1 cellular context compared by ENCODE assay signal in the genomic region with DNA sequence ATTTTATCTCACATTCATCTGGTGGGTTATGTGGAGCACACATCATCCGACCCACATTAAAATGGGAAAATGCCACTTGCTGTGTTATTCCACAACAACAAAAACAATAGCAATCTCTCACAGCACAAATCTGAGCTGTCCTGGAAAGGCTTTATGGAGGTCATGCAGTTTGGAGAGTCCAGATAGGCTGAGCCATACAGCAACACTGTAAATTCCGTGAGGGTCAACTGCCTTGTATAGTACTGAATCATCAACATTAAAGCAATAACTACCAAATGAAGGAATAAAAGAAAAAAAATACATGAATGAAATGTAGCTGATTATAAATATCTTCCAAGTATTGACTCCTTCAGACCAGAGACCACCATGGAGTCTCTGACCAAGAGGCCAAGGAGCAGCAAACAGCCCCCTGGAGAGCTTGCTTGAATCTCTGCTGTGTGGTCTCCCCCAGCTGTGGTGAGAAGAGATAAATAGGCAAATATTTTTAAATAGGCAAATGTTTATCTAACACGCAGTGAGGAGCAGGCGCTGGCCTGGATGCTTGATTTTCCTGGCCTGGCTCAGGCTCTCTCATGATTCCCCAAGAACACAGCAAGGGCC.
TF ChIP-seq lines count a peak whose summit lies in the region.

No MANE protein-coding gene starts in this region.

TF ChIP-seq in WTC11, 78 proteins besides CTCF, POLR2A, EP300 and RAD21 (continued from another document):
- TF ChIP-seq, protein P1, sequence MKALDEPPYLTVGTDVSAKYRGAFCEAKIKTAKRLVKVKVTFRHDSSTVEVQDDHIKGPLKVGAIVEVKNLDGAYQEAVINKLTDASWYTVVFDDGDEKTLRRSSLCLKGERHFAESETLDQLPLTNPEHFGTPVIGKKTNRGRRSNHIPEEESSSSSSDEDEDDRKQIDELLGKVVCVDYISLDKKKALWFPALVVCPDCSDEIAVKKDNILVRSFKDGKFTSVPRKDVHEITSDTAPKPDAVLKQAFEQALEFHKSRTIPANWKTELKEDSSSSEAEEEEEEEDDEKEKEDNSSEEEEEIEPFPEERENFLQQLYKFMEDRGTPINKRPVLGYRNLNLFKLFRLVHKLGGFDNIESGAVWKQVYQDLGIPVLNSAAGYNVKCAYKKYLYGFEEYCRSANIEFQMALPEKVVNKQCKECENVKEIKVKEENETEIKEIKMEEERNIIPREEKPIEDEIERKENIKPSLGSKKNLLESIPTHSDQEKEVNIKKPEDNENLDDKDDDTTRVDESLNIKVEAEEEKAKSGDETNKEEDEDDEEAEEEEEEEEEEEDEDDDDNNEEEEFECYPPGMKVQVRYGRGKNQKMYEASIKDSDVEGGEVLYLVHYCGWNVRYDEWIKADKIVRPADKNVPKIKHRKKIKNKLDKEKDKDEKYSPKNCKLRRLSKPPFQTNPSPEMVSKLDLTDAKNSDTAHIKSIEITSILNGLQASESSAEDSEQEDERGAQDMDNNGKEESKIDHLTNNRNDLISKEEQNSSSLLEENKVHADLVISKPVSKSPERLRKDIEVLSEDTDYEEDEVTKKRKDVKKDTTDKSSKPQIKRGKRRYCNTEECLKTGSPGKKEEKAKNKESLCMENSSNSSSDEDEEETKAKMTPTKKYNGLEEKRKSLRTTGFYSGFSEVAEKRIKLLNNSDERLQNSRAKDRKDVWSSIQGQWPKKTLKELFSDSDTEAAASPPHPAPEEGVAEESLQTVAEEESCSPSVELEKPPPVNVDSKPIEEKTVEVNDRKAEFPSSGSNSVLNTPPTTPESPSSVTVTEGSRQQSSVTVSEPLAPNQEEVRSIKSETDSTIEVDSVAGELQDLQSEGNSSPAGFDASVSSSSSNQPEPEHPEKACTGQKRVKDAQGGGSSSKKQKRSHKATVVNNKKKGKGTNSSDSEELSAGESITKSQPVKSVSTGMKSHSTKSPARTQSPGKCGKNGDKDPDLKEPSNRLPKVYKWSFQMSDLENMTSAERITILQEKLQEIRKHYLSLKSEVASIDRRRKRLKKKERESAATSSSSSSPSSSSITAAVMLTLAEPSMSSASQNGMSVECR (CRISPR knock-in tag; IDR thresholded peaks at IDR 0.05; ENCODE audit: borderline replicate concordance) = no peak
- TF ChIP-seq, protein P2, sequence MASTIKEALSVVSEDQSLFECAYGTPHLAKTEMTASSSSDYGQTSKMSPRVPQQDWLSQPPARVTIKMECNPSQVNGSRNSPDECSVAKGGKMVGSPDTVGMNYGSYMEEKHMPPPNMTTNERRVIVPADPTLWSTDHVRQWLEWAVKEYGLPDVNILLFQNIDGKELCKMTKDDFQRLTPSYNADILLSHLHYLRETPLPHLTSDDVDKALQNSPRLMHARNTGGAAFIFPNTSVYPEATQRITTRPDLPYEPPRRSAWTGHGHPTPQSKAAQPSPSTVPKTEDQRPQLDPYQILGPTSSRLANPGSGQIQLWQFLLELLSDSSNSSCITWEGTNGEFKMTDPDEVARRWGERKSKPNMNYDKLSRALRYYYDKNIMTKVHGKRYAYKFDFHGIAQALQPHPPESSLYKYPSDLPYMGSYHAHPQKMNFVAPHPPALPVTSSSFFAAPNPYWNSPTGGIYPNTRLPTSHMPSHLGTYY (CRISPR knock-in tag; IDR thresholded peaks at IDR 0.05) = no peak
- no peak for TF ChIP-seq NFE2L1 (CRISPR knock-in tag; IDR thresholded peaks at IDR 0.05)
- no peak for TF ChIP-seq ESRRA (CRISPR knock-in tag; IDR thresholded peaks at IDR 0.05; ENCODE audit: borderline replicate concordance)
- no peak for TF ChIP-seq EMX1 (CRISPR knock-in tag; IDR thresholded peaks at IDR 0.05)
- TF ChIP-seq ELF4 (CRISPR knock-in tag; IDR thresholded peaks at IDR 0.05; ENCODE audit: low read depth) = no peak
